Comparison of ENCODE assay signal across 25 cellular contexts in the genomic region with DNA sequence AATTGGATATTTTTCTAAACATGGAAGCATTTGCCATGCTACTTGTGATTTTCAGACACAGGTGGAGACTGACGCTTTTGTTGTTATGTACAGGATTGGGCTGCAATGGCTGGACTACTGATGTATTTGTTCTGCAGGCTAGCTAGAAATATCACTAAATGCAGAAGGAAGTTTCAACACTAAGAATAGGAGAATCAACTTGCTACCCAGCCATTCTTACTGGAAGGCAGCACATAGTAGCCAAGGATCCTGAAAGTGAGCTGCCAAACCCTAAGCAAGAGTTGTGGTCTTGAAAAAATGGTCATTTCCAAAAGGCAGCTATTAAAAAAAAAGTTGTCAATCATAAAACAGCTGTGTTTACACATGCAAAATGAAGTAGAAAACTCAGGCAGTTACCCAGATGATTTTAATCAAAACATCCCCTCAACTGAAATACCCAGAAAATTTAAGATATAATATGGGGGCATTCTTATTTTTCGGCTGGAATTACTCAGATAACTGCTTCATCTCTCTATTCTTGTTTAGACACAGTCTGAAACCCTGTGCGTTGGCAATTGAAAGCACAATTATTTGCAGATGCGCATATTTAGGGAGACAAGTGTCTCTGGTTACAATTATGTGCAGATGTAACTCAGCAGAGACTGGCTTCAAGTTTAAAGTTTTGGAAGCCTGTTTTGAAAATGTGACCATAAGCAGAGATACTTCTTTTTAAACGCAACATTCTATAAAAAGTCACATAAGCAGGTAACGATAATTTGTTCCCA. TPM values are rescaled to one million over a fixed set of nuclear protein-coding genes. Genes with fewer than 3 reads are reported as not detected.
"Had no signal": no experiment of that assay in that cellular context is flagged by ENCODE, and none has a peak within 500 bp of the region (broad histone marks: within the 10 kb centered on the region; RNA-seq: fewer than 3 reads in every experiment).

No MANE protein-coding gene starts in this region.

- H3K4me3 Mint-ChIP-seq: activated naive CD4-positive, alpha-beta T cell treated with anti-CD3 and anti-CD28 coated beads, Interleukin-2, amount 50 U/mL, for 24 hours; activated naive CD8-positive, alpha-beta T cell treated with anti-CD3 and anti-CD28 coated beads, Interleukin-2, amount 50 U/mL, for 24 hours; naive thymus-derived CD4-positive, alpha-beta T cell; neural crest cell; stimulated activated naive B cell treated with anti-CD40 and anti-IgM and Interleukin-4, amounts not matched to agents 10 μg/mL and 1 μg/mL and 100 μg/mL, for 72 hours had no signal

- H3K9me3 Mint-ChIP-seq: activated naive CD4-positive, alpha-beta T cell treated with anti-CD3 and anti-CD28 coated beads, Interleukin-2, amount 50 U/mL, for 24 hours; activated naive CD8-positive, alpha-beta T cell treated with anti-CD3 and anti-CD28 coated beads, Interleukin-2, amount 50 U/mL, for 24 hours; activated T-helper 2 cell treated with anti-CD3 and anti-CD28 coated beads, Interferon-gamma antibody, Interleukin-2, Interleukin-4, amounts not matched to agents 10 μg/mL and 5 μg/mL and 100 μg/mL, durations not matched to agents 14 hours and 24 hours and 36 hours; neural crest cell had no signal

- H3K27me3 ChIP-seq: stomach, thyroid gland, upper lobe of left lung, vagina had no signal

- DNase-seq: activated CD4-positive, alpha-beta T cell treated with anti-CD3 and anti-CD28 coated beads for 48 hours; activated CD4-positive, alpha-beta T cell treated with anti-CD3 and anti-CD28 coated beads, Interleukin-2, amount 50 U/mL, for 48 hours; activated naive CD8-positive, alpha-beta T cell treated with anti-CD3 and anti-CD28 coated beads, Interleukin-2, amount 50 U/mL, for 24 hours; activated T-cell treated with anti-CD3 and anti-CD28 coated beads, Interleukin-2, amount 50 U/mL, for 48 hours; dermis blood vessel endothelial cell; effector CD4-positive, alpha-beta T cell; mammary epithelial cell; midbrain; naive thymus-derived CD4-positive, alpha-beta T cell; nucleus accumbens; psoas muscle; stimulated activated CD4-positive, alpha-beta T cell treated with anti-CD3 and anti-CD28 coated beads, Interleukin-15, amount 100 ng/mL, for 24 hours; stimulated activated CD4-positive, alpha-beta T cell treated with anti-CD3 and anti-CD28 coated beads, Interleukin-2, amount 100 ng/mL, for 24 hours; stimulated activated naive B cell treated with anti-CD40 and anti-IgM and Interleukin-4, amounts not matched to agents 10 μg/mL and 1 μg/mL and 100 μg/mL, for 72 hours; stomach; thyroid gland; upper lobe of left lung had no signal

- H3K36me3 Mint-ChIP-seq: activated naive CD4-positive, alpha-beta T cell treated with anti-CD3 and anti-CD28 coated beads, Interleukin-2, amount 50 U/mL, for 24 hours; naive thymus-derived CD4-positive, alpha-beta T cell; stimulated activated naive B cell treated with anti-CD40 and anti-IgM and Interleukin-4, amounts not matched to agents 10 μg/mL and 1 μg/mL and 100 μg/mL, for 72 hours had no signal

- H3K4me3 ChIP-seq: esophagus muscularis mucosa, psoas muscle, stomach, thyroid gland, upper lobe of left lung, vagina had no signal

- ATAC-seq: activated naive CD8-positive, alpha-beta T cell treated with anti-CD3 and anti-CD28 coated beads, Interleukin-2, amount 50 U/mL, for 24 hours; naive thymus-derived CD4-positive, alpha-beta T cell; stimulated activated naive B cell treated with anti-CD40 and anti-IgM and Interleukin-4, amounts not matched to agents 10 μg/mL and 1 μg/mL and 100 μg/mL, for 72 hours had no signal

- H3K9ac ChIP-seq: parathyroid adenoma had no signal

- H3K9me3 ChIP-seq: esophagus muscularis mucosa, psoas muscle, stomach, thyroid gland, upper lobe of left lung, vagina had no signal

- H3K27ac Mint-ChIP-seq: activated naive CD4-positive, alpha-beta T cell treated with anti-CD3 and anti-CD28 coated beads, Interleukin-2, amount 50 U/mL, for 24 hours; activated naive CD8-positive, alpha-beta T cell treated with anti-CD3 and anti-CD28 coated beads, Interleukin-2, amount 50 U/mL, for 24 hours; activated T-helper 2 cell treated with anti-CD3 and anti-CD28 coated beads, Interferon-gamma antibody, Interleukin-2, Interleukin-4, amounts not matched to agents 10 μg/mL and 5 μg/mL and 100 μg/mL, durations not matched to agents 14 hours and 24 hours and 36 hours; naive thymus-derived CD4-positive, alpha-beta T cell; stimulated activated naive B cell treated with anti-CD40 and anti-IgM and Interleukin-4, amounts not matched to agents 10 μg/mL and 1 μg/mL and 100 μg/mL, for 72 hours had no signal

- H3K79me2 ChIP-seq: parathyroid adenoma had no signal

- H3K4me1 ChIP-seq: parathyroid adenoma, psoas muscle, thyroid gland, upper lobe of left lung had no signal

- H3K4me1 Mint-ChIP-seq: activated naive CD4-positive, alpha-beta T cell treated with anti-CD3 and anti-CD28 coated beads, Interleukin-2, amount 50 U/mL, for 24 hours; activated naive CD8-positive, alpha-beta T cell treated with anti-CD3 and anti-CD28 coated beads, Interleukin-2, amount 50 U/mL, for 24 hours; naive thymus-derived CD4-positive, alpha-beta T cell; stimulated activated naive B cell treated with anti-CD40 and anti-IgM and Interleukin-4, amounts not matched to agents 10 μg/mL and 1 μg/mL and 100 μg/mL, for 72 hours had no signal

- H3K36me3 ChIP-seq: esophagus muscularis mucosa, stomach, thyroid gland, upper lobe of left lung, vagina had no signal

- H3K27ac ChIP-seq: esophagus muscularis mucosa, parathyroid adenoma, psoas muscle, stomach, thyroid gland, upper lobe of left lung, vagina had no signal

- H2AFZ ChIP-seq: parathyroid adenoma had no signal

RNA-seq across cellular contexts. Expression of gene GFRA1, which starts 31.2 kb away (rescaled TPM):
- total RNA-seq: activated CD8-positive, alpha-beta memory T cell treated with anti-CD3 and anti-CD28 coated beads for 36 hours; activated T-helper 2 cell treated with anti-CD3 and anti-CD28 coated beads, Interferon-gamma antibody, Interleukin-2, Interleukin-4, amounts not matched to agents 10 μg/mL and 5 μg/mL and 100 μg/mL, durations not matched to agents 14 hours and 24 hours and 36 hours; naive thymus-derived CD4-positive, alpha-beta T cell; T-helper 1 cell treated with Interleukin-12 subunit alpha and Interleukin-12 subunit beta and Interleukin-4 antibody, amounts not matched to agents 30 ng/mL and 1 ng/mL, for 36 hours had no signal
- polyA plus RNA-seq: naive thymus-derived CD4-positive, alpha-beta T cell had no signal
